In the genomic region with DNA sequence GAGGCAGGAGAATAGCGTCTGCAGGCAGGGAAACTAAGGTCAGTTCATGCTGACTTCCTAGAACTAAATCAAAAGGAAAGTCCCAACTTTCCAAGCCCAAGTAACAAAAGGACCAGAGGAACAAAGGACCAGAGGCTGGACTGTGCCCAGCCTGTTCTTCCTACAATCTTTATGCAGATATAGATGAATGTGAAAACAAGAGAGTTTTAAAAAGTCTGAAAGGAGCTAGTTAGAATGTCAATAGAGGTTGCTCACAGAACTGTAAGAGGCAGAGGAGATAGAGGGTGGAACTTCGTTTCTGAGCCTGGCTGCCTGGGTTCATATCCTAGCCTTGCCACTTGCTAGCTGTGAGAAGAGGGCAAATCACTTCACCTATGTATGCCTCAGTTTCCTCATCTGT, we compare ENCODE assay signal across 1 cellular context.
TF ChIP-seq lines count a peak whose summit lies in the region.

No MANE protein-coding gene starts in this region.

TF ChIP-seq in GM23338, 12 proteins besides CTCF, POLR2A, EP300 and RAD21 (continued from another document):
- TF ChIP-seq, protein P1, sequence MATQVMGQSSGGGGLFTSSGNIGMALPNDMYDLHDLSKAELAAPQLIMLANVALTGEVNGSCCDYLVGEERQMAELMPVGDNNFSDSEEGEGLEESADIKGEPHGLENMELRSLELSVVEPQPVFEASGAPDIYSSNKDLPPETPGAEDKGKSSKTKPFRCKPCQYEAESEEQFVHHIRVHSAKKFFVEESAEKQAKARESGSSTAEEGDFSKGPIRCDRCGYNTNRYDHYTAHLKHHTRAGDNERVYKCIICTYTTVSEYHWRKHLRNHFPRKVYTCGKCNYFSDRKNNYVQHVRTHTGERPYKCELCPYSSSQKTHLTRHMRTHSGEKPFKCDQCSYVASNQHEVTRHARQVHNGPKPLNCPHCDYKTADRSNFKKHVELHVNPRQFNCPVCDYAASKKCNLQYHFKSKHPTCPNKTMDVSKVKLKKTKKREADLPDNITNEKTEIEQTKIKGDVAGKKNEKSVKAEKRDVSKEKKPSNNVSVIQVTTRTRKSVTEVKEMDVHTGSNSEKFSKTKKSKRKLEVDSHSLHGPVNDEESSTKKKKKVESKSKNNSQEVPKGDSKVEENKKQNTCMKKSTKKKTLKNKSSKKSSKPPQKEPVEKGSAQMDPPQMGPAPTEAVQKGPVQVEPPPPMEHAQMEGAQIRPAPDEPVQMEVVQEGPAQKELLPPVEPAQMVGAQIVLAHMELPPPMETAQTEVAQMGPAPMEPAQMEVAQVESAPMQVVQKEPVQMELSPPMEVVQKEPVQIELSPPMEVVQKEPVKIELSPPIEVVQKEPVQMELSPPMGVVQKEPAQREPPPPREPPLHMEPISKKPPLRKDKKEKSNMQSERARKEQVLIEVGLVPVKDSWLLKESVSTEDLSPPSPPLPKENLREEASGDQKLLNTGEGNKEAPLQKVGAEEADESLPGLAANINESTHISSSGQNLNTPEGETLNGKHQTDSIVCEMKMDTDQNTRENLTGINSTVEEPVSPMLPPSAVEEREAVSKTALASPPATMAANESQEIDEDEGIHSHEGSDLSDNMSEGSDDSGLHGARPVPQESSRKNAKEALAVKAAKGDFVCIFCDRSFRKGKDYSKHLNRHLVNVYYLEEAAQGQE (IDR thresholded peaks at IDR 0.05; ENCODE audit: unreplicated experiment), result no peak
- no peak for TF ChIP-seq STAT1 (IDR thresholded peaks at IDR 0.05; ENCODE audit: unreplicated experiment)
